In genomic region chr14:22563987-22564386, GRCh38 we compare ENCODE assay signal across 12 cellular contexts. TPM values are rescaled to one million over a fixed set of nuclear protein-coding genes. Genes with fewer than 3 reads are reported as not detected.
A peak's percentile ranks its signal among the peaks of the same experiment; 100 is the strongest.
DNase-seq lines count a peak whose midpoint lies in the region; ATAC-seq lines count a peak whose summit lies in the region.
"Had no signal": no experiment of that assay in that cellular context is flagged by ENCODE, and none has a peak within 500 bp of the region (broad histone marks: within the 10 kb centered on the region; RNA-seq: fewer than 3 reads in every experiment).

No MANE protein-coding gene starts in this region.

- H3K9me2 ChIP-seq in GM23248 (ENCODE audit: insufficient read depth) = no peaks in the 10 kb centered on the region

- H3K27ac Mint-ChIP-seq in CD4-positive, alpha-beta memory T cell = peak overlapping the region; percentile 93 to 100 (median 99)
- H3K27ac Mint-ChIP-seq in T-cell = peak overlapping the region; percentile 98 to 99
- H3K27ac Mint-ChIP-seq in memory B cell = peak overlapping the region; percentile 60

- peaks cover 14 to 24% of the 10 kb centered on the region in 2 donors for H3K36me3 Mint-ChIP-seq in CD4-positive, alpha-beta memory T cell
- H3K36me3 Mint-ChIP-seq in T-cell = peaks cover 22% of the 10 kb centered on the region
- peaks cover 10% of the 10 kb centered on the region for H3K36me3 Mint-ChIP-seq in memory B cell

- no peak overlapping the region for H2AFZ ChIP-seq in GM23248

- no peaks in the 10 kb centered on the region for H3K27me3 ChIP-seq in CD4-positive, alpha-beta memory T cell (ENCODE audit: insufficient read depth, low read length)
- H3K27me3 ChIP-seq in GM23248 (replicated peaks; ENCODE audit: insufficient read depth) = no peaks in the 10 kb centered on the region
- H3K27me3 ChIP-seq: neutrophil had no signal

- H3K4me1 ChIP-seq in CD4-positive, alpha-beta memory T cell (ENCODE audit: insufficient read depth, low read length) = peaks cover 100% of the 10 kb centered on the region
- no peaks in the 10 kb centered on the region; the same call in 1 of the 2 replicates for H3K4me1 ChIP-seq in GM23248 (ENCODE audit: insufficient read depth)

- peak overlapping the region; percentile 15 for H3K4me3 ChIP-seq in CD4-positive, alpha-beta memory T cell (ENCODE audit: low read length in 2 of 2)
- H3K4me3 ChIP-seq in GM23248 = no peak overlapping the region

- H3K79me2 ChIP-seq in GM23248 (ENCODE audit: insufficient read depth) = peaks cover 50% of the 10 kb centered on the region

- intact Hi-C loops in CD4-positive, alpha-beta memory T cell (cut with micrococcal nuclease) = no loop called here

- H3F3A ChIP-seq in GM23248 (ENCODE audit: insufficient read depth) = peaks cover 11% of the 10 kb centered on the region; the same call in 1 of the 2 replicates

- peak overlapping the region in 7 of 8 donors; percentile 41 to 72 (median 52) for H3K4me3 Mint-ChIP-seq in CD4-positive, alpha-beta memory T cell
- peak overlapping the region; percentile 13 to 64 (median 42) for H3K4me3 Mint-ChIP-seq in T-cell
- H3K4me3 Mint-ChIP-seq in memory B cell = no peak overlapping the region

- peak in 1 of 5 donors; percentile 29 for DNase-seq in CD4-positive, alpha-beta memory T cell
- no peak for DNase-seq in T-cell
- DNase-seq in memory B cell (ENCODE audit: low spot score in 2 of 2) = no peak
- no peak for DNase-seq in GM23248
- no peak for DNase-seq in GF-D8 (lab: John Stamatoyannopoulos, UW)
- no peak for DNase-seq in ACHN
- no peak for DNase-seq in middle frontal gyrus (ENCODE audit: extremely low spot score, low spot score)
- DNase-seq: DMS79, GOT3, NCI-H524 had no signal

- H3K9me3 Mint-ChIP-seq in CD4-positive, alpha-beta memory T cell = peaks cover 0 to 2% (median 0%) of the 10 kb centered on the region in 8 donors
- H3K9me3 Mint-ChIP-seq in T-cell = no peaks in the 10 kb centered on the region
- H3K9me3 Mint-ChIP-seq in memory B cell = no peaks in the 10 kb centered on the region

- WGBS in GM23248 (ENCODE audit: low coverage in 1 of 2, low lambda C conversion rate in 2 of 2, missing lambda C conversion rate in 2 of 2), 2 experiments = 67 to 70% methylated on average over 5 of the region's 5 CpGs

- no peaks in the 10 kb centered on the region for H3K27me3 Mint-ChIP-seq in CD4-positive, alpha-beta memory T cell
- H3K27me3 Mint-ChIP-seq in T-cell (no peaks in the 10 kb centered on the region), memory B cell (no peaks in the 10 kb centered on the region)

- CTCF ChIA-PET in CD4-positive, alpha-beta memory T cell (lab: Charles Lee; ENCODE audit: partially characterized antibody) = interaction anchor here (0.8 to 11.0 kb wide), 7 partner anchors 8 to 646 kb away, joined by 3 to 305 read pairs (median 4); no protein-coding TSS in a partner anchor
- CTCF ChIA-PET in T-cell (lab: Charles Lee) = interaction anchor here in 1 of 2 donors (1.2 kb wide), 1 partner anchor 25 kb away, joined by 4 read pairs; the partner anchor contains the start of gene DAD1

- H3K27ac ChIP-seq in CD4-positive, alpha-beta memory T cell (ENCODE audit: low read depth, low read length) = peak overlapping the region; percentile 82
- H3K27ac ChIP-seq in GM23248 = no peak overlapping the region
- H3K27ac ChIP-seq: neutrophil had no signal

- H4K20me1 ChIP-seq in GM23248 (ENCODE audit: insufficient read depth) = 0 out of 2 replicates have a peak, but pooled peaks cover under 1% of the 10 kb centered on the region

- no peaks in the 10 kb centered on the region for H3K36me3 ChIP-seq in CD4-positive, alpha-beta memory T cell (ENCODE audit: insufficient read depth, low read length)
- H3K36me3 ChIP-seq in GM23248 (ENCODE audit: low read depth) = peaks cover 18% of the 10 kb centered on the region

- no peak overlapping the region for H3K9ac ChIP-seq in GM23248

- in situ Hi-C loops in GM23248 (cut with MboI) (loop anchor here (10.0 kb wide), 1 partner anchor 291 kb away; no protein-coding TSS in a partner anchor), ACHN (cut with HindIII; ENCODE audit: low pct_ligation_motif_present, low pct_unique_long_range_greater_than_20kb, low sequenced_read_pairs) (no loop called here)

- ATAC-seq in GM18870 (IDR thresholded peaks at IDR 0.05; ENCODE audit: unreplicated experiment) = peak; percentile 28
- no peak for ATAC-seq in T-cell (replicated peaks in 1 of 4)
- no peak for ATAC-seq in memory B cell (ENCODE audit: low read depth)

- H3K4me1 Mint-ChIP-seq in CD4-positive, alpha-beta memory T cell = peaks cover 70 to 100% (median 87%) of the 10 kb centered on the region in 4 donors
- peaks cover 96 to 100% (median 98%) of the 10 kb centered on the region in 3 donors for H3K4me1 Mint-ChIP-seq in T-cell
- H3K4me1 Mint-ChIP-seq in memory B cell = peaks cover 56% of the 10 kb centered on the region

- H3K9me3 ChIP-seq in CD4-positive, alpha-beta memory T cell (ENCODE audit: control insufficient read depth in 1 of 2, low read length in 2 of 2) = no peaks in the 10 kb centered on the region
- no peaks in the 10 kb centered on the region for H3K9me3 ChIP-seq in GM23248 (ENCODE audit: low read depth)
- H3K9me3 ChIP-seq: neutrophil had no signal

- H3K4me2 ChIP-seq in GM23248 (ENCODE audit: unreplicated experiment) = no peak overlapping the region

- POLR2A ChIA-PET in CD4-positive, alpha-beta memory T cell (lab: Charles Lee; ENCODE audit: partially characterized antibody) = interaction anchor here (0.7 to 19.8 kb wide), 13 partner anchors 10 to 1866 kb away, joined by 3 to 1226 read pairs (median 23); partner anchors contain the start of genes ABHD4, DAD1, KHNYN and OXA1L
- POLR2A ChIA-PET in T-cell (lab: Charles Lee) = interaction anchor here (0.6 to 0.8 kb wide), 2 partner anchors 25 to 643 kb away, joined by 3 read pairs; partner anchors contain the start of gene DAD1 (in 1 of the 2)

RNA-seq across cellular contexts. Expression of gene DAD1, which starts 25.0 kb away (rescaled TPM):
- total RNA-seq in CD4-positive, alpha-beta memory T cell = 100 to 1,000 TPM; 110 to 124 TPM
- polyA plus RNA-seq in CD4-positive, alpha-beta memory T cell = 100 to 1,000 TPM; 602 to 735 TPM
- total RNA-seq in T-cell = 100 to 1,000 TPM in 4 of 5 donors, 10 to 100 TPM in 1; 80.9 to 127 (median 113) TPM
- 369 and 375 TPM in 2 replicates for total RNA-seq in GM23248 (2014; rRNA removed; shearing (Covaris generic))
- 637 and 653 TPM in 2 replicates for polyA plus RNA-seq in GM23248 (2016; fragmentation: Nextera tagmentation; extraction: Ambion mirVana)

RNA-seq across cellular contexts. Expression of gene ABHD4, which starts 34.1 kb away (rescaled TPM):
- 10 to 100 TPM; 18.8 to 22.4 TPM for total RNA-seq in CD4-positive, alpha-beta memory T cell
- 10 to 100 TPM in 1 of 2 donors, 1 to 10 TPM in 1; 6.2 to 12.9 TPM for polyA plus RNA-seq in CD4-positive, alpha-beta memory T cell
- 10 to 100 TPM; 10.1 to 20.9 (median 17.3) TPM for total RNA-seq in T-cell
- total RNA-seq in GM23248 (2014; rRNA removed; shearing (Covaris generic)) = 15.2 and 16.8 TPM in 2 replicates
- polyA plus RNA-seq in GM23248 (2016; fragmentation: Nextera tagmentation; extraction: Ambion mirVana) = 26.5 and 27.8 TPM in 2 replicates
